8 cellular contexts compared by ENCODE assay signal in the genomic region with DNA sequence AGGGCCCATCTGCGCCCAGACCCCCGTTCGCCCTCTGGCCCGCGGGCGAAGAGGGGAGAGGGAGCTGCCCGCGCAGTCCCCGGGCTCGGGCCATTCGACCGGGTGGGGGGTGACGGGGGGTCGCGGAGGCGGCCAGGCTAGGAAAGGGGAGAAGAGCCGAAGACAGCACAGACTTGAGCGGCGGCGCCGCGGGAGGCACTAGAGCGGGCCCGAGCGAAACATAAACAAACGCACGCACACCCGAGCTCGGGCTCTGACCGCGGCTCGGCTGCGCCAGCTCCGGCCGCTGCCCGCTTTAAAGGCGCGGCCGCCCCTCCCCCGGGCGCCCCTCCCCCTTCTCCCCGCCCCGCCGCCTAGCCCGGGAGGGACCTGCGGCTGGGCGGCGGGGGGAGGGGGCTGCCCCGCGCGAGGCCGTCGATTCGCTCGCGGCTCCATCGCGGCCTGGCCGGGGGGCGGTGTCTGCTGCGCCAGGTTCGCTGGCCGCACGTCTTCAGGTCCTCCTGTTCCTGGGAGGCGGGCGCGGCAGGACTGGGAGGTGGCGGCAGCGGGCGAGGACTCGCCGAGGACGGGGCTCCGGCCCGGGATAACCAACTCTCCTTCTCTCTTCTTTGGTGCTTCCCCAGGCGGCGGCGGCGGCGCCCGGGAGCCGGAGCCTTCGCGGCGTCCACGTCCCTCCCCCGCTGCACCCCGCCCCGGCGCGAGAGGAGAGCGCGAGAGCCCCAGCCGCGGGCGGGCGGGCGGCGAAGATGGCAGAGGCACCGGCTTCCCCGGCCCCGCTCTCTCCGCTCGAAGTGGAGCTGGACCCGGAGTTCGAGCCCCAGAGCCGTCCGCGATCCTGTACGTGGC. TPM values are rescaled to one million over a fixed set of nuclear protein-coding genes. Genes with fewer than 3 reads are reported as not detected.
DNase-seq lines count a peak whose midpoint lies in the region; ATAC-seq and TF ChIP-seq lines count a peak whose summit lies in the region.

TSS of gene FOXO3 (plus strand) at position 455 of the 846 bp plus-strand sequence. CDS start at position 747, 292 bp downstream.

- intact Hi-C loops in left lung (cut with DNase I): no loop called here

- H3K27me3 ChIP-seq in left lung: no peaks in the 10 kb centered on the region

- peak; percentile 64 for ATAC-seq in left lung

- H3K36me3 ChIP-seq in left lung: no peaks in the 10 kb centered on the region

- H3K4me3 ChIP-seq in left lung: peak within 1 kb of the TSS; percentile 84 to 96

- H3K9me3 ChIP-seq in left lung: no peaks in the 10 kb centered on the region

- H3K27ac ChIP-seq in left lung: peak within 1 kb of the TSS; percentile 98 to 99

- peak; percentile 53 for DNase-seq in SIG-M5 treated with dmso at 0.1 percent for 504 hours (lab: John Stamatoyannopoulos, UW; ENCODE audit: unreplicated experiment)
- DNase-seq in SIG-M5 (lab: John Stamatoyannopoulos, UW): no peak
- peak; percentile 70 for DNase-seq in NCI-H2227 treated with DMSO at 0.1 percent for 48 hours (lab: John Stamatoyannopoulos, UW)
- peak; percentile 31 to 33 for DNase-seq in activated CD4-positive, alpha-beta T cell treated with anti-CD3 and anti-CD28 coated beads, Interleukin-2, amount 50 U/mL, for 4 hours
- DNase-seq in dermis microvascular lymphatic vessel endothelial cell (ENCODE audit: low read depth in 2 of 2): peak in 1 of 2 donors; percentile 92
- DNase-seq in left lung: peak; percentile 94 to 98
- DNase-seq in stimulated activated CD4-positive, alpha-beta T cell treated with anti-CD3 and anti-CD28 coated beads, Interleukin-2, amount 100 ng/mL, for 48 hours: peak; percentile 36 to 48
- DNase-seq in cerebellar nuclear complex (lab: John Stamatoyannopoulos, UW): no peak

- H3K4me1 ChIP-seq in left lung: peaks cover 32 to 49% of the 10 kb centered on the region in 2 donors

- no peak for TF ChIP-seq CTCF in left lung (IDR thresholded peaks at IDR 0.05)

RNA-seq across cellular contexts. Expression of gene FOXO3, which starts in this region (rescaled TPM):
- total RNA-seq in dermis microvascular lymphatic vessel endothelial cell (10.7 and 15.8 TPM in 2 replicates), left lung (10 to 100 TPM; 50.0 to 53.9 TPM)

Comparison
In these comparisons a context has a peak if more than half of its experiments do, and no peak if none do; other contexts are left out.
1. DNase-seq: peak in SIG-M5 treated with dmso at 0.1 percent for 504 hours (single experiment), NCI-H2227 treated with DMSO at 0.1 percent for 48 hours (single experiment), activated CD4-positive, alpha-beta T cell treated with anti-CD3 and anti-CD28 coated beads, Interleukin-2, amount 50 U/mL, for 4 hours (2 of 2), left lung (2 of 2) and stimulated activated CD4-positive, alpha-beta T cell treated with anti-CD3 and anti-CD28 coated beads, Interleukin-2, amount 100 ng/mL, for 48 hours (2 of 2); none in SIG-M5 (single experiment) and cerebellar nuclear complex (0 of 2).